Comparison of ENCODE assay signal across 4 cellular contexts in genomic region chr20:38339521-38339896, GRCh38. TPM values are rescaled to one million over a fixed set of nuclear protein-coding genes. Genes with fewer than 3 reads are reported as not detected.
"Had no signal": no experiment of that assay in that cellular context is flagged by ENCODE, and none has a peak within 500 bp of the region (broad histone marks: within the 10 kb centered on the region; RNA-seq: fewer than 3 reads in every experiment).

No MANE protein-coding gene starts in this region.

RNA-seq across cellular contexts. Expression of gene LBP, which starts 6.8 kb away (rescaled TPM):
- total RNA-seq: HT1080, IMR-90 had no signal
- polyA plus RNA-seq: IgD-negative memory B cell, IMR-90 had no signal

RNA-seq across cellular contexts. Expression of gene BPI, which starts 35.6 kb away (rescaled TPM):
- total RNA-seq: HT-29, HT1080, IMR-90 had no signal
- polyA plus RNA-seq: IgD-negative memory B cell had no signal
